Comparison of ENCODE assay signal across 2 cellular contexts in the genomic region with DNA sequence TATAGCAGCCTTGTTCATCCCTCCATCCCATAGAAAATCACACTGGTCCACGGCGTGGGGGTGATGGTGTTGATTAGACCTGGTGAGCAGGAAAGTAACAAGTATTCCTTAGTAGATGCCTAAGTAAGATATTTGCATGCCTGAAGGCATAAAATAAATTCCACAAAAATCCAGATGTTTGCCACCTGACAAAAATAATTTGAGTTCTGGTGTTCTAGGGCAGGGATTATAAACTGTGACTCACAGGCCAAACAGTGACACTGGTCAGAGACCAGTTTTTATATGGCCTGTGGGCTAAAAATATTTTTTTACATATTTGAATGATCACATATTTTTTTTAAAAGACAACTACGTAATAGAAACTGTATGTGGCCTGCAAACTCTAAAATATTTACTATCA.
TF ChIP-seq lines count a peak whose summit lies in the region.

No MANE protein-coding gene starts in this region.

TF ChIP-seq in GM23338, 12 proteins besides CTCF, POLR2A, EP300 and RAD21:
- TF ChIP-seq, protein P1, sequence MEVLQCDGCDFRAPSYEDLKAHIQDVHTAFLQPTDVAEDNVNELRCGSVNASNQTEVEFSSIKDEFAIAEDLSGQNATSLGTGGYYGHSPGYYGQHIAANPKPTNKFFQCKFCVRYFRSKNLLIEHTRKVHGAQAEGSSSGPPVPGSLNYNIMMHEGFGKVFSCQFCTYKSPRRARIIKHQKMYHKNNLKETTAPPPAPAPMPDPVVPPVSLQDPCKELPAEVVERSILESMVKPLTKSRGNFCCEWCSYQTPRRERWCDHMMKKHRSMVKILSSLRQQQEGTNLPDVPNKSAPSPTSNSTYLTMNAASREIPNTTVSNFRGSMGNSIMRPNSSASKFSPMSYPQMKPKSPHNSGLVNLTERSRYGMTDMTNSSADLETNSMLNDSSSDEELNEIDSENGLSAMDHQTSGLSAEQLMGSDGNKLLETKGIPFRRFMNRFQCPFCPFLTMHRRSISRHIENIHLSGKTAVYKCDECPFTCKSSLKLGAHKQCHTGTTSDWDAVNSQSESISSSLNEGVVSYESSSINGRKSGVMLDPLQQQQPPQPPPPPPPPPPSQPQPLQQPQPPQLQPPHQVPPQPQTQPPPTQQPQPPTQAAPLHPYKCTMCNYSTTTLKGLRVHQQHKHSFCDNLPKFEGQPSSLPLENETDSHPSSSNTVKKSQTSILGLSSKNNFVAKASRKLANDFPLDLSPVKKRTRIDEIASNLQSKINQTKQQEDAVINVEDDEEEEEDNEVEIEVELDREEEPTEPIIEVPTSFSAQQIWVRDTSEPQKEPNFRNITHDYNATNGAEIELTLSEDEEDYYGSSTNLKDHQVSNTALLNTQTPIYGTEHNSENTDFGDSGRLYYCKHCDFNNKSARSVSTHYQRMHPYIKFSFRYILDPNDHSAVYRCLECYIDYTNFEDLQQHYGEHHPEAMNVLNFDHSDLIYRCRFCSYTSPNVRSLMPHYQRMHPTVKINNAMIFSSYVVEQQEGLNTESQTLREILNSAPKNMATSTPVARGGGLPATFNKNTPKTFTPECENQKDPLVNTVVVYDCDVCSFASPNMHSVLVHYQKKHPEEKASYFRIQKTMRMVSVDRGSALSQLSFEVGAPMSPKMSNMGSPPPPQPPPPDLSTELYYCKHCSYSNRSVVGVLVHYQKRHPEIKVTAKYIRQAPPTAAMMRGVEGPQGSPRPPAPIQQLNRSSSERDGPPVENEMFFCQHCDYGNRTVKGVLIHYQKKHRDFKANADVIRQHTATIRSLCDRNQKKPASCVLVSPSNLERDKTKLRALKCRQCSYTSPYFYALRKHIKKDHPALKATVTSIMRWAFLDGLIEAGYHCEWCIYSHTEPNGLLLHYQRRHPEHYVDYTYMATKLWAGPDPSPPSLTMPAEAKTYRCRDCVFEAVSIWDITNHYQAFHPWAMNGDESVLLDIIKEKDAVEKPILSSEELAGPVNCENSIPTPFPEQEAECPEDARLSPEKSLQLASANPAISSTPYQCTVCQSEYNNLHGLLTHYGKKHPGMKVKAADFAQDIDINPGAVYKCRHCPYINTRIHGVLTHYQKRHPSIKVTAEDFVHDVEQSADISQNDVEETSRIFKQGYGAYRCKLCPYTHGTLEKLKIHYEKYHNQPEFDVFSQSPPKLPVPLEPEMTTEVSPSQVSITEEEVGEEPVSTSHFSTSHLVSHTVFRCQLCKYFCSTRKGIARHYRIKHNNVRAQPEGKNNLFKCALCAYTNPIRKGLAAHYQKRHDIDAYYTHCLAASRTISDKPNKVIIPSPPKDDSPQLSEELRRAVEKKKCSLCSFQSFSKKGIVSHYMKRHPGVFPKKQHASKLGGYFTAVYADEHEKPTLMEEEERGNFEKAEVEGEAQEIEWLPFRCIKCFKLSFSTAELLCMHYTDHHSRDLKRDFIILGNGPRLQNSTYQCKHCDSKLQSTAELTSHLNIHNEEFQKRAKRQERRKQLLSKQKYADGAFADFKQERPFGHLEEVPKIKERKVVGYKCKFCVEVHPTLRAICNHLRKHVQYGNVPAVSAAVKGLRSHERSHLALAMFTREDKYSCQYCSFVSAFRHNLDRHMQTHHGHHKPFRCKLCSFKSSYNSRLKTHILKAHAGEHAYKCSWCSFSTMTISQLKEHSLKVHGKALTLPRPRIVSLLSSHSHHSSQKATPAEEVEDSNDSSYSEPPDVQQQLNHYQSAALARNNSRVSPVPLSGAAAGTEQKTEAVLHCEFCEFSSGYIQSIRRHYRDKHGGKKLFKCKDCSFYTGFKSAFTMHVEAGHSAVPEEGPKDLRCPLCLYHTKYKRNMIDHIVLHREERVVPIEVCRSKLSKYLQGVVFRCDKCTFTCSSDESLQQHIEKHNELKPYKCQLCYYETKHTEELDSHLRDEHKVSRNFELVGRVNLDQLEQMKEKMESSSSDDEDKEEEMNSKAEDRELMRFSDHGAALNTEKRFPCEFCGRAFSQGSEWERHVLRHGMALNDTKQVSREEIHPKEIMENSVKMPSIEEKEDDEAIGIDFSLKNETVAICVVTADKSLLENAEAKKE (CRISPR knock-in tag; IDR thresholded peaks at IDR 0.05), result no peak
- TF ChIP-seq JUNB (IDR thresholded peaks at IDR 0.05; ENCODE audit: unreplicated experiment) (no peak), CREB1 (CRISPR knock-in tag; IDR thresholded peaks at IDR 0.05; ENCODE audit: low read depth) (no peak), ZNF114 (CRISPR knock-in tag; IDR thresholded peaks at IDR 0.05) (no peak), POLR2AphosphoS5 (IDR thresholded peaks at IDR 0.05; ENCODE audit: low read depth) (no peak), STAT1 (IDR thresholded peaks at IDR 0.05; ENCODE audit: unreplicated experiment) (no peak), ZNF331 (CRISPR knock-in tag; IDR thresholded peaks at IDR 0.05; ENCODE audit: low read depth) (no peak), EZH2 (IDR thresholded peaks at IDR 0.05; ENCODE audit: low read depth, unreplicated experiment) (no peak), NANOG (IDR thresholded peaks at IDR 0.05; ENCODE audit: borderline replicate concordance) (no peak)
- TF ChIP-seq, protein P2, sequence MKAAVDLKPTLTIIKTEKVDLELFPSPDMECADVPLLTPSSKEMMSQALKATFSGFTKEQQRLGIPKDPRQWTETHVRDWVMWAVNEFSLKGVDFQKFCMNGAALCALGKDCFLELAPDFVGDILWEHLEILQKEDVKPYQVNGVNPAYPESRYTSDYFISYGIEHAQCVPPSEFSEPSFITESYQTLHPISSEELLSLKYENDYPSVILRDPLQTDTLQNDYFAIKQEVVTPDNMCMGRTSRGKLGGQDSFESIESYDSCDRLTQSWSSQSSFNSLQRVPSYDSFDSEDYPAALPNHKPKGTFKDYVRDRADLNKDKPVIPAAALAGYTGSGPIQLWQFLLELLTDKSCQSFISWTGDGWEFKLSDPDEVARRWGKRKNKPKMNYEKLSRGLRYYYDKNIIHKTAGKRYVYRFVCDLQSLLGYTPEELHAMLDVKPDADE (IDR thresholded peaks at IDR 0.05), result no peak

TF ChIP-seq in H1, 55 proteins besides CTCF, POLR2A, EP300 and RAD21:
- TF ChIP-seq, protein P3, sequence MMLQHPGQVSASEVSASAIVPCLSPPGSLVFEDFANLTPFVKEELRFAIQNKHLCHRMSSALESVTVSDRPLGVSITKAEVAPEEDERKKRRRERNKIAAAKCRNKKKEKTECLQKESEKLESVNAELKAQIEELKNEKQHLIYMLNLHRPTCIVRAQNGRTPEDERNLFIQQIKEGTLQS (IDR thresholded peaks at IDR 0.05; ENCODE audit: insufficient read depth, low read depth, low read length), result no peak
- TF ChIP-seq TCF12 (IDR thresholded peaks at IDR 0.05; ENCODE audit: low read depth, low read length) (no peak), SP2 (IDR thresholded peaks at IDR 0.05; ENCODE audit: low read length) (no peak), RFX5 (IDR thresholded peaks at IDR 0.05; ENCODE audit: borderline replicate concordance, low read depth, low read length) (no peak), JUN (IDR thresholded peaks at IDR 0.05; ENCODE audit: low read depth, low read length) (no peak), EGR1 (IDR thresholded peaks at IDR 0.05; ENCODE audit: borderline replicate concordance, low read depth, low read length) (no peak), RXRA (IDR thresholded peaks at IDR 0.05; ENCODE audit: insufficient read depth, low read depth, low read length) (no peak), YY1 (IDR thresholded peaks at IDR 0.05; ENCODE audit: low read depth, low read length) (no peak), JUND (IDR thresholded peaks at IDR 0.05; ENCODE audit: low read length) (no peak), TEAD4 (IDR thresholded peaks at IDR 0.05; ENCODE audit: low read depth, low read length) (no peak), HDAC2 (IDR thresholded peaks at IDR 0.05; ENCODE audit: borderline replicate concordance in 1 of 2, low read depth in 2 of 2, low read length in 2 of 2) (no peak), CHD2 (IDR thresholded peaks at IDR 0.05; ENCODE audit: low read length) (no peak), BCL11A (IDR thresholded peaks at IDR 0.05; ENCODE audit: low read depth in 2 of 2, low read length in 2 of 2) (no peak)
- TF ChIP-seq, protein P4, sequence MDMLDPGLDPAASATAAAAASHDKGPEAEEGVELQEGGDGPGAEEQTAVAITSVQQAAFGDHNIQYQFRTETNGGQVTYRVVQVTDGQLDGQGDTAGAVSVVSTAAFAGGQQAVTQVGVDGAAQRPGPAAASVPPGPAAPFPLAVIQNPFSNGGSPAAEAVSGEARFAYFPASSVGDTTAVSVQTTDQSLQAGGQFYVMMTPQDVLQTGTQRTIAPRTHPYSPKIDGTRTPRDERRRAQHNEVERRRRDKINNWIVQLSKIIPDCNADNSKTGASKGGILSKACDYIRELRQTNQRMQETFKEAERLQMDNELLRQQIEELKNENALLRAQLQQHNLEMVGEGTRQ (IDR thresholded peaks at IDR 0.05; ENCODE audit: low read length), result no peak
